In genomic region chr12:82688619-82689018, GRCh38 we compare ENCODE assay signal across 9 cellular contexts. TPM values are rescaled to one million over a fixed set of nuclear protein-coding genes. Genes with fewer than 3 reads are reported as not detected.
A peak's percentile ranks its signal among the peaks of the same experiment; 100 is the strongest.
DNase-seq lines count a peak whose midpoint lies in the region; ATAC-seq and TF ChIP-seq lines count a peak whose summit lies in the region.
"Had no signal": no experiment of that assay in that cellular context is flagged by ENCODE, and none has a peak within 500 bp of the region (broad histone marks: within the 10 kb centered on the region; RNA-seq: fewer than 3 reads in every experiment).

No MANE protein-coding gene starts in this region.

- TF ChIP-seq CTCF in BJ (IDR thresholded peaks at IDR 0.05; ENCODE audit: insufficient read depth, low read depth, low read length) (no peak), HFFc6 (IDR thresholded peaks at IDR 0.05) (no peak), astrocyte of the spinal cord (IDR thresholded peaks at IDR 0.05; ENCODE audit: low read depth, low read length) (no peak)

- POLR2A ChIA-PET in BJ (lab: Charles Lee): no interaction called here

- no peaks in the 10 kb centered on the region for H3K9me3 Mint-ChIP-seq in HFFc6
- H3K9me3 Mint-ChIP-seq in naive B cell: no peaks in the 10 kb centered on the region

- H3K27ac Mint-ChIP-seq in HFFc6: no peak overlapping the region
- H3K27ac Mint-ChIP-seq in naive B cell: no peak overlapping the region

- H3K4me3 Mint-ChIP-seq in HFFc6 (peak overlapping the region; percentile 93), naive B cell (peak overlapping the region in 6 of 8 donors; percentile 90 to 98 (median 94))

- ATAC-seq in naive B cell (ENCODE audit: low read depth in 2 of 2) (no peak), HG03457 (IDR thresholded peaks at IDR 0.05; ENCODE audit: unreplicated experiment) (no peak)

- H3K36me3 Mint-ChIP-seq in HFFc6 (ENCODE audit: low read depth) (no peaks in the 10 kb centered on the region), naive B cell (no peaks in the 10 kb centered on the region)

- DNase-seq in BJ (ENCODE audit: low read depth): no peak
- DNase-seq in HFFc6: no peak
- no peak for DNase-seq in astrocyte of the spinal cord (ENCODE audit: low read depth, low spot score)
- DNase-seq in naive B cell: no peak
- DNase-seq in activated CD8-positive, alpha-beta memory T cell treated with anti-CD3 and anti-CD28 coated beads, Interleukin-2, amount 50 U/mL, for 48 hours: no peak
- DNase-seq in amniotic stem cell (lab: John Stamatoyannopoulos, UW): no peak
- DNase-seq in NCI-H1930 (lab: John Stamatoyannopoulos, UW): no peak
- DNase-seq: NCI-H446 treated with DMSO at 0.1 percent for 48 hours had no signal

- in situ Hi-C loops in astrocyte of the spinal cord (cut with HindIII; ENCODE audit: low sequenced_read_pairs): no loop called here

- H3K4me3 ChIP-seq in BJ (ENCODE audit: low read depth, low read length) (peak overlapping the region; percentile 73), astrocyte of the spinal cord (ENCODE audit: low read depth, low read length) (peak overlapping the region; percentile 91)

- H3K4me1 Mint-ChIP-seq in HFFc6 (ENCODE audit: low read depth) (peaks cover 13% of the 10 kb centered on the region), naive B cell (peaks cover 18 to 24% (median 20%) of the 10 kb centered on the region in 3 donors)

- CTCF ChIA-PET in BJ (lab: Yijun Ruan, JAX): no interaction called here

- no peaks in the 10 kb centered on the region for H3K27me3 ChIP-seq in BJ (ENCODE audit: control insufficient read depth, insufficient read depth, low read length)

- no peaks in the 10 kb centered on the region for H3K36me3 ChIP-seq in BJ (ENCODE audit: control insufficient read depth, insufficient read depth, low read length)

- H3K27me3 Mint-ChIP-seq in HFFc6 (ENCODE audit: insufficient read depth) (peaks cover 2% of the 10 kb centered on the region; the same call in 1 of the 2 replicates), naive B cell (no peaks in the 10 kb centered on the region)

RNA-seq across cellular contexts. Expression of gene TMTC2, which starts 1.9 kb away (rescaled TPM):
- 5.6 and 7.8 TPM in 2 replicates for polyA plus RNA-seq in BJ (2011; rRNA removed)
- polyA minus RNA-seq in BJ (2011; rRNA and poly(A)+ RNA removed): 13.2 and 19.1 TPM in 2 replicates
- total RNA-seq in HFFc6 (2021; fragmentation: NEBNext Ultra II Directional; extraction: Animal tissue kit (Norgen Biotek cat#: 25700)): 1 to 10 TPM in 4 of 6 experiments, under 1 TPM in 2; 0.75 to 3.2 (median 1.1) TPM
- polyA plus RNA-seq in naive B cell (ENCODE audit: low read depth in 6 of 6): under 1 TPM in 3 of 6 donors, not detected in 3; 0.13 to 0.49 (median 0.17) TPM
